9 cellular contexts compared by ENCODE assay signal in genomic region chr1:156805766-156806511, GRCh38.
DNase-seq lines count a peak whose midpoint lies in the region; ATAC-seq and TF ChIP-seq lines count a peak whose summit lies in the region.
"Had no signal": no experiment of that assay in that cellular context is flagged by ENCODE, and none has a peak within 500 bp of the region (broad histone marks: within the 10 kb centered on the region; RNA-seq: fewer than 3 reads in every experiment).

No MANE protein-coding gene starts in this region.

- H3K4me3 Mint-ChIP-seq in T-helper 2 cell treated with Interferon-gamma antibody and Interleukin-4, amounts not matched to agents 5 μg/mL and 100 μg/mL, for 36 hours = no peak overlapping the region
- no peak overlapping the region for H3K4me3 Mint-ChIP-seq in stimulated activated effector memory CD8-positive, alpha-beta T cell treated with anti-CD3 and anti-CD28 coated beads, Interleukin-12 subunit alpha, Interleukin-12 subunit beta, amount 100 ng/mL, for 72 hours

- H3K27me3 Mint-ChIP-seq in T-helper 2 cell treated with Interferon-gamma antibody and Interleukin-4, amounts not matched to agents 5 μg/mL and 100 μg/mL, for 36 hours (ENCODE audit: low read depth) = no peaks in the 10 kb centered on the region

- DNase-seq in T-helper 2 cell treated with Interferon-gamma antibody and Interleukin-4, amounts not matched to agents 5 μg/mL and 100 μg/mL, for 36 hours (ENCODE audit: low spot score) = no peak
- no peak for DNase-seq in T-helper 2 cell
- DNase-seq in epithelial cell of esophagus (ENCODE audit: low read depth) = peak; percentile 50
- DNase-seq in stimulated activated effector memory CD8-positive, alpha-beta T cell treated with anti-CD3 and anti-CD28 coated beads, Interleukin-12 subunit alpha, Interleukin-12 subunit beta, amount 100 ng/mL, for 72 hours (ENCODE audit: low spot score in 2 of 2) = no peak
- no peak for DNase-seq in AML-193 (lab: John Stamatoyannopoulos, UW)
- no peak for DNase-seq in NCI-H1436 (lab: John Stamatoyannopoulos, UW)
- DNase-seq: ACHN; activated CD8-positive, alpha-beta memory T cell treated with anti-CD3 and anti-CD28 coated beads, Interleukin-2, amount 50 U/mL, for 4 hours; NCI-H2081 treated with DMSO at 0.1 percent for 48 hours had no signal

- H3K4me1 Mint-ChIP-seq in T-helper 2 cell treated with Interferon-gamma antibody and Interleukin-4, amounts not matched to agents 5 μg/mL and 100 μg/mL, for 36 hours (ENCODE audit: low read depth) = peaks cover 36% of the 10 kb centered on the region
- H3K4me1 Mint-ChIP-seq in stimulated activated effector memory CD8-positive, alpha-beta T cell treated with anti-CD3 and anti-CD28 coated beads, Interleukin-12 subunit alpha, Interleukin-12 subunit beta, amount 100 ng/mL, for 72 hours = peaks cover 92% of the 10 kb centered on the region

- no peak for ATAC-seq in stimulated activated effector memory CD8-positive, alpha-beta T cell treated with anti-CD3 and anti-CD28 coated beads, Interleukin-12 subunit alpha, Interleukin-12 subunit beta, amount 100 ng/mL, for 72 hours

- peak overlapping the region; percentile 45 for H3K27ac Mint-ChIP-seq in T-helper 2 cell treated with Interferon-gamma antibody and Interleukin-4, amounts not matched to agents 5 μg/mL and 100 μg/mL, for 36 hours
- H3K27ac Mint-ChIP-seq in stimulated activated effector memory CD8-positive, alpha-beta T cell treated with anti-CD3 and anti-CD28 coated beads, Interleukin-12 subunit alpha, Interleukin-12 subunit beta, amount 100 ng/mL, for 72 hours = peak overlapping the region; percentile 89

- no peaks in the 10 kb centered on the region for H3K9me3 Mint-ChIP-seq in T-helper 2 cell treated with Interferon-gamma antibody and Interleukin-4, amounts not matched to agents 5 μg/mL and 100 μg/mL, for 36 hours
- no peaks in the 10 kb centered on the region for H3K9me3 Mint-ChIP-seq in stimulated activated effector memory CD8-positive, alpha-beta T cell treated with anti-CD3 and anti-CD28 coated beads, Interleukin-12 subunit alpha, Interleukin-12 subunit beta, amount 100 ng/mL, for 72 hours

- H3K4me3 ChIP-seq in epithelial cell of esophagus (ENCODE audit: low read length) = no peak overlapping the region

- TF ChIP-seq CTCF in epithelial cell of esophagus (IDR thresholded peaks at IDR 0.05; ENCODE audit: insufficient read depth, low read depth, low read length, missing control alignments) = no peak

- peaks cover 39% of the 10 kb centered on the region for H3K36me3 Mint-ChIP-seq in T-helper 2 cell treated with Interferon-gamma antibody and Interleukin-4, amounts not matched to agents 5 μg/mL and 100 μg/mL, for 36 hours (ENCODE audit: low read depth)
- peaks cover 100% of the 10 kb centered on the region for H3K36me3 Mint-ChIP-seq in stimulated activated effector memory CD8-positive, alpha-beta T cell treated with anti-CD3 and anti-CD28 coated beads, Interleukin-12 subunit alpha, Interleukin-12 subunit beta, amount 100 ng/mL, for 72 hours
